20 cellular contexts compared by ENCODE assay signal in genomic region chr10:98465866-98466265, GRCh38. TPM values are rescaled to one million over a fixed set of nuclear protein-coding genes. Genes with fewer than 3 reads are reported as not detected.
DNase-seq lines count a peak whose midpoint lies in the region; ATAC-seq, FAIRE-seq and TF ChIP-seq lines count a peak whose summit lies in the region.
"Had no signal": no experiment of that assay in that cellular context is flagged by ENCODE, and none has a peak within 500 bp of the region (broad histone marks: within the 10 kb centered on the region; RNA-seq: fewer than 3 reads in every experiment).

No MANE protein-coding gene starts in this region.

- no peaks in the 10 kb centered on the region for H3K36me3 Mint-ChIP-seq in nephron progenitor cell (ENCODE audit: low read depth)
- H3K36me3 Mint-ChIP-seq: CD4-positive, CD25-positive, alpha-beta regulatory T cell had no signal

- H3K36me3 ChIP-seq in heart left ventricle (no peaks in the 10 kb centered on the region), small intestine (ENCODE audit: control insufficient read depth in 2 of 2, insufficient read depth in 2 of 2, low read length in 2 of 2) (no peaks in the 10 kb centered on the region), HepG2 (replicated peaks in 1 of 2; ENCODE audit: control insufficient read depth in 1 of 2, insufficient read depth in 2 of 2, low read length in 2 of 2) (no peaks in the 10 kb centered on the region)
- H3K36me3 ChIP-seq: BE2C had no signal

- H3K27ac ChIP-seq in heart left ventricle, result peak overlapping the region in 4 of 12 donors; percentile 26 to 54 (median 38)
- no peak overlapping the region for H3K27ac ChIP-seq in right cardiac atrium (ENCODE audit: low read length)
- H3K27ac ChIP-seq in small intestine (ENCODE audit: low read depth in 1 of 2, low read length in 1 of 2), result no peak overlapping the region
- H3K27ac ChIP-seq in HepG2 (ENCODE audit: extremely low read length, insufficient read depth, low read length), result no peak overlapping the region

- no peaks in the 10 kb centered on the region for H4K20me1 ChIP-seq in HepG2 (ENCODE audit: insufficient read depth, low read length)

- no TSS peak for BruUV-seq in HepG2 (replicated peaks; lab: Mats Ljungman, UMichigan)

- H3K27me3 Mint-ChIP-seq in nephron progenitor cell (ENCODE audit: low read depth, poor library complexity), result peaks cover 4% of the 10 kb centered on the region

- intact Hi-C loops in heart left ventricle (cut with DNase I) (loop anchor here in 9 of 10 donors (2.0 to 10.0 kb wide), 14 partner anchors 41 to 1149 kb away; partner anchors contain the start of gene GOT1 (in 1 of the 9)), right cardiac atrium (cut with DNase I) (loop anchor here (5.0 to 10.0 kb wide), 2 partner anchors 199 to 781 kb away; no protein-coding TSS in a partner anchor), left ventricle myocardium superior (cut with micrococcal nuclease) (loop anchor here (10.0 kb wide), 1 partner anchor 199 kb away; no protein-coding TSS in a partner anchor), HepG2 (cut with micrococcal nuclease; ENCODE audit: unreplicated experiment) (loop anchor here (5.0 to 10.0 kb wide), 2 partner anchors 399 to 576 kb away; no protein-coding TSS in a partner anchor)

- H3K27me3 ChIP-seq in heart left ventricle (peaks cover 0 to 8% (median 0%) of the 10 kb centered on the region in 9 donors), right cardiac atrium (ENCODE audit: control insufficient read depth, insufficient read depth) (no peaks in the 10 kb centered on the region), small intestine (ENCODE audit: control insufficient read depth in 2 of 2, insufficient read depth in 2 of 2, low read length in 2 of 2) (no peaks in the 10 kb centered on the region), HepG2 (ENCODE audit: control insufficient read depth in 1 of 2, insufficient read depth in 2 of 2, low read length in 2 of 2) (peaks cover 4 to 19% of the 10 kb centered on the region in 2 experiments)

- H3K4me2 ChIP-seq in HepG2 (ENCODE audit: low read depth, low read length), result no peak overlapping the region

- no peak for TF ChIP-seq EP300 in HepG2 (IDR thresholded peaks at IDR 0.05; ENCODE audit: low read depth in 2 of 2, low read length in 2 of 2)
- no peak for TF ChIP-seq EP300 in HepG2 (CRISPR knock-in tag; IDR thresholded peaks at IDR 0.05; ENCODE audit: borderline replicate concordance)

- TF ChIP-seq CTCF in heart left ventricle (IDR thresholded peaks at IDR 0.05) (no peak), nephron progenitor cell (IDR thresholded peaks at IDR 0.05) (no peak), HepG2 (CRISPR knock-in tag; IDR thresholded peaks at IDR 0.05) (no peak)

- H3K4me3 ChIP-seq in heart left ventricle (no peak overlapping the region), right cardiac atrium (ENCODE audit: low read length) (no peak overlapping the region), small intestine (ENCODE audit: low read depth in 1 of 2, low read length in 2 of 2) (no peak overlapping the region), HepG2 (replicated peaks in 1 of 3; ENCODE audit: insufficient read depth in 1 of 3, low read depth in 2 of 3, low read length in 3 of 3) (no peak overlapping the region)

- no peaks in the 10 kb centered on the region for H3K79me2 ChIP-seq in HepG2 (ENCODE audit: insufficient read depth, low read length)

- H3K9ac ChIP-seq in HepG2 (ENCODE audit: insufficient read depth, low read depth, low read length), result no peak overlapping the region

- H3K27ac Mint-ChIP-seq in nephron progenitor cell, result peak overlapping the region; percentile 70
- H3K27ac Mint-ChIP-seq: CD8-positive, alpha-beta memory T cell; H9 had no signal

- peak in 3 of 4 donors; percentile 3 to 40 (median 13) for ATAC-seq in heart left ventricle
- no peak for ATAC-seq in right cardiac atrium
- ATAC-seq in left ventricle myocardium superior, result peak; percentile 41
- ATAC-seq in HepG2, result no peak

- H3K4me1 ChIP-seq in heart left ventricle, result peaks cover 0 to 39% (median 9%) of the 10 kb centered on the region in 12 donors
- no peaks in the 10 kb centered on the region for H3K4me1 ChIP-seq in right cardiac atrium (ENCODE audit: control insufficient read depth, insufficient read depth, low read length)
- H3K4me1 ChIP-seq in small intestine (ENCODE audit: control insufficient read depth in 2 of 2, insufficient read depth in 1 of 2, low read depth in 1 of 2, low read length in 1 of 2), result peaks cover 0 to 6% of the 10 kb centered on the region in 2 donors
- H3K4me1 ChIP-seq in HepG2 (ENCODE audit: insufficient read depth, low read length), result peaks cover 6% of the 10 kb centered on the region; the same call in 1 of the 2 replicates
- H3K4me1 ChIP-seq: BE2C had no signal

- in situ Hi-C loops in HepG2 (cut with HindIII; ENCODE audit: extremely low pct_ligation_motif_present, low pct_unique_long_range_greater_than_20kb), result loop anchor here (5.0 to 25.0 kb wide), 2 partner anchors 196 to 571 kb away; no protein-coding TSS in a partner anchor

- H3K9me3 ChIP-seq in heart left ventricle, result no peaks in the 10 kb centered on the region
- no peaks in the 10 kb centered on the region for H3K9me3 ChIP-seq in right cardiac atrium (ENCODE audit: control insufficient read depth, low read length)
- H3K9me3 ChIP-seq in small intestine (ENCODE audit: control insufficient read depth, low read depth), result no peaks in the 10 kb centered on the region
- H3K9me3 ChIP-seq in HepG2 (ENCODE audit: low read length), result no peaks in the 10 kb centered on the region
- H3K9me3 ChIP-seq: BE2C had no signal

- no peak for DNase-seq in heart left ventricle
- no peak for DNase-seq in right cardiac atrium
- no peak for DNase-seq in left ventricle myocardium superior
- DNase-seq in nephron progenitor cell, result no peak
- DNase-seq in small intestine, result no peak
- DNase-seq in HepG2 (ENCODE audit: low spot score), result no peak
- DNase-seq: ACHN; BE2C; C1 segment of cervical spinal cord; CD4-positive, CD25-positive, alpha-beta regulatory T cell; CD8-positive, alpha-beta memory T cell; COR-L47; DMS 273 treated with DMSO at 0.1 percent for 48 hours; H9 had no signal

- 46 to 59% (median 53%) methylated on average over 3 of the region's 3 CpGs for WGBS in heart left ventricle, 4 donors
- WGBS in right cardiac atrium, result 54% methylated on average over 3 of the region's 3 CpGs
- 81 to 94% (median 84%) methylated on average over 3 of the region's 3 CpGs for WGBS in small intestine, 3 donors
- WGBS in HepG2 (ENCODE audit: low lambda C conversion rate), result 64% methylated on average over 3 of the region's 3 CpGs

- no peak overlapping the region for H3K4me3 Mint-ChIP-seq in nephron progenitor cell
- H3K4me3 Mint-ChIP-seq: CD4-positive, CD25-positive, alpha-beta regulatory T cell; H9 had no signal

- CTCF ChIA-PET in HepG2 (lab: Yijun Ruan, JAX; ENCODE audit: low intra/inter-chr PET ratio, low total read pairs), result no interaction called here

- FAIRE-seq in small intestine (lab: Jason Lieb, UNC) (no peak), HepG2 (lab: Jason Lieb, UNC) (no peak)
- FAIRE-seq: A204.1, G401.6, GM12891, GM19239, H1, HTR-8/SVneo had no signal

- no peak for TF ChIP-seq RAD21 in HepG2 (CRISPR knock-in tag; IDR thresholded peaks at IDR 0.05)

- H3K4me1 Mint-ChIP-seq in nephron progenitor cell, result peaks cover 32% of the 10 kb centered on the region

- TF ChIP-seq POLR2A in heart left ventricle (IDR thresholded peaks at IDR 0.05) (no peak), HepG2 (IDR thresholded peaks at IDR 0.05; ENCODE audit: insufficient read depth in 1 of 2, low read depth in 2 of 2, low read length in 2 of 2) (no peak)

- H2AFZ ChIP-seq in HepG2 (ENCODE audit: low read length), result no peak overlapping the region

- POLR2A ChIA-PET in HepG2 (lab: Yijun Ruan, JAX), result interaction anchor here (1.6 kb wide), 1 partner anchor 51 kb away, joined by 5 read pairs; the partner anchor contains the start of gene PYROXD2

- no peaks in the 10 kb centered on the region for H3K9me3 Mint-ChIP-seq in nephron progenitor cell
- H3K9me3 Mint-ChIP-seq: CD8-positive, alpha-beta memory T cell; H9 had no signal

RNA-seq across cellular contexts. Expression of gene HPS1, which starts 19.1 kb away (rescaled TPM):
- total RNA-seq in heart left ventricle (10 to 100 TPM; 26.0 to 61.4 (median 38.5) TPM), right cardiac atrium (10 to 100 TPM; 28.1 to 34.6 (median 31.1) TPM), left ventricle myocardium superior (28.9 TPM), HepG2 (2016; rRNA removed; fragmentation: Illumina TruSeq; extraction: Trizol) (20.7 and 25.8 TPM in 2 replicates)
- polyA plus RNA-seq in heart left ventricle (10 to 100 TPM; 20.9 to 51.2 TPM), right cardiac atrium (25.5 TPM), small intestine (10 to 100 TPM; 47.5 to 83.2 (median 76.5) TPM), HepG2 (2011; rRNA removed) (24.6 and 33.7 TPM in 2 replicates)
- total RNA-seq in HepG2 (2016; cell fraction: cytosol; rRNA removed; fragmentation: Illumina TruSeq; extraction: Trizol; ENCODE audit: low read depth), result 50.6 and 58.2 TPM in 2 replicates
- 14.1 and 23.6 TPM in 2 replicates for total RNA-seq in HepG2 (2016; cell fraction: insoluble cytoplasmic fraction; rRNA removed; fragmentation: Illumina TruSeq; extraction: Trizol)
- total RNA-seq in HepG2 (2016; cell fraction: membrane; rRNA removed; fragmentation: Illumina TruSeq; extraction: Trizol), result 56.4 and 66.7 TPM in 2 replicates
- 19.0 and 25.7 TPM in 2 replicates for total RNA-seq in HepG2 (2016; cell fraction: nucleus; rRNA removed; fragmentation: Illumina TruSeq; extraction: Trizol)
- polyA plus RNA-seq in HepG2 (2011; cell fraction: cytosol; rRNA removed), result 18.0 and 21.8 TPM in 2 replicates
- 108 and 120 TPM in 2 replicates for polyA plus RNA-seq in HepG2 (2011; cell fraction: nucleus; rRNA removed)
- polyA plus RNA-seq in HepG2 (2012), result 16.9 and 22.7 TPM in 2 replicates
- polyA plus RNA-seq in HepG2 (2016; cell fraction: cytosol; fragmentation: Illumina TruSeq; extraction: Trizol; ENCODE audit: low read depth), result 68.9 and 83.5 TPM in 2 replicates
- 19.4 and 23.0 TPM in 2 replicates for polyA plus RNA-seq in HepG2 (2016; cell fraction: insoluble cytoplasmic fraction; fragmentation: Illumina TruSeq; extraction: Trizol; ENCODE audit: low read depth)
- polyA plus RNA-seq in HepG2 (2016; cell fraction: membrane; fragmentation: Illumina TruSeq; extraction: Trizol; ENCODE audit: low read depth), result 63.1 and 73.8 TPM in 2 replicates
- 43.6 and 45.7 TPM in 2 replicates for polyA plus RNA-seq in HepG2 (2016; cell fraction: nucleus; fragmentation: Illumina TruSeq; extraction: Trizol; ENCODE audit: insufficient read depth, low read depth)
- polyA minus RNA-seq in HepG2 (2011; rRNA and poly(A)+ RNA removed; ENCODE audit: low replicate concordance), result 35.4 and 47.2 TPM in 2 replicates
- polyA minus RNA-seq in HepG2 (2011; cell fraction: cytosol; rRNA and poly(A)+ RNA removed), result 12.4 and 14.5 TPM in 2 replicates
- 45.1 and 49.1 TPM in 2 replicates for polyA minus RNA-seq in HepG2 (2011; cell fraction: nucleus; rRNA and poly(A)+ RNA removed)

RNA-seq across cellular contexts. Expression of gene PYROXD2, which starts 50.9 kb away (rescaled TPM):
- total RNA-seq in heart left ventricle (10 to 100 TPM in 5 of 9 donors, 1 to 10 TPM in 4; 5.2 to 22.0 (median 11.1) TPM), right cardiac atrium (10 to 100 TPM in 1 of 4 donors, 1 to 10 TPM in 3; 5.3 to 10.8 (median 7.6) TPM), left ventricle myocardium superior (11.6 TPM), HepG2 (2016; rRNA removed; fragmentation: Illumina TruSeq; extraction: Trizol) (1.8 and 2.0 TPM in 2 replicates)
- polyA plus RNA-seq in heart left ventricle (10 to 100 TPM in 1 of 2 donors, 1 to 10 TPM in 1; 4.1 to 13.3 TPM), right cardiac atrium (7.9 TPM), small intestine (1 to 10 TPM; 2.7 to 7.2 (median 4.6) TPM), HepG2 (2011; rRNA removed) (6.2 and 10.7 TPM in 2 replicates)
- 0.26 and 3.0 TPM in 2 replicates for total RNA-seq in HepG2 (2016; cell fraction: cytosol; rRNA removed; fragmentation: Illumina TruSeq; extraction: Trizol; ENCODE audit: low read depth)
- 1.2 and 1.3 TPM in 2 replicates for total RNA-seq in HepG2 (2016; cell fraction: insoluble cytoplasmic fraction; rRNA removed; fragmentation: Illumina TruSeq; extraction: Trizol)
- total RNA-seq in HepG2 (2016; cell fraction: membrane; rRNA removed; fragmentation: Illumina TruSeq; extraction: Trizol), result 1.0 and 1.4 TPM in 2 replicates
- 1.6 and 2.0 TPM in 2 replicates for total RNA-seq in HepG2 (2016; cell fraction: nucleus; rRNA removed; fragmentation: Illumina TruSeq; extraction: Trizol)
- 1.5 and 6.4 TPM in 2 replicates for polyA plus RNA-seq in HepG2 (2011; cell fraction: cytosol; rRNA removed)
- 22.4 and 28.0 TPM in 2 replicates for polyA plus RNA-seq in HepG2 (2011; cell fraction: nucleus; rRNA removed)
- polyA plus RNA-seq in HepG2 (2012), result 2.3 and 3.3 TPM in 2 replicates
- 1.6 and 1.7 TPM in 2 replicates for polyA plus RNA-seq in HepG2 (2016; cell fraction: cytosol; fragmentation: Illumina TruSeq; extraction: Trizol; ENCODE audit: low read depth)
- polyA plus RNA-seq in HepG2 (2016; cell fraction: insoluble cytoplasmic fraction; fragmentation: Illumina TruSeq; extraction: Trizol; ENCODE audit: low read depth), result 0.78 and 1.6 TPM in 2 replicates
- polyA plus RNA-seq in HepG2 (2016; cell fraction: membrane; fragmentation: Illumina TruSeq; extraction: Trizol; ENCODE audit: low read depth), result 1.0 and 2.1 TPM in 2 replicates
- polyA plus RNA-seq in HepG2 (2016; cell fraction: nucleus; fragmentation: Illumina TruSeq; extraction: Trizol; ENCODE audit: insufficient read depth, low read depth), result 1.6 and 2.6 TPM in 2 replicates
- polyA minus RNA-seq in HepG2 (2011; rRNA and poly(A)+ RNA removed; ENCODE audit: low replicate concordance), result 3.2 and 9.1 TPM in 2 replicates
- 0.97 and 2.5 TPM in 2 replicates for polyA minus RNA-seq in HepG2 (2011; cell fraction: cytosol; rRNA and poly(A)+ RNA removed)
- polyA minus RNA-seq in HepG2 (2011; cell fraction: nucleus; rRNA and poly(A)+ RNA removed), result 3.0 and 8.6 TPM in 2 replicates

Comparison
In these comparisons a context has a peak if more than half of its experiments do, and no peak if none do; other contexts are left out.
1. ATAC-seq: peak in heart left ventricle (3 of 4) and left ventricle myocardium superior (single experiment); none in right cardiac atrium (0 of 2) and HepG2 (single experiment).